In genomic region chr11:19814421-19814820, GRCh38 we compare ENCODE assay signal across 17 cellular contexts.
DNase-seq lines count a peak whose midpoint lies in the region; ATAC-seq and TF ChIP-seq lines count a peak whose summit lies in the region.
"Had no signal": no experiment of that assay in that cellular context is flagged by ENCODE, and none has a peak within 500 bp of the region (broad histone marks: within the 10 kb centered on the region; RNA-seq: fewer than 3 reads in every experiment).

No MANE protein-coding gene starts in this region.

- H2AFZ ChIP-seq in mammary epithelial cell (ENCODE audit: low read depth, low read length) = no peak overlapping the region

- in situ Hi-C loops in mammary epithelial cell (cut with MboI; ENCODE audit: low sequenced_read_pairs in 2 of 2) = no loop called here

- H3K27ac Mint-ChIP-seq in osteocyte (ENCODE audit: unreplicated experiment) = no peak overlapping the region
- H3K27ac Mint-ChIP-seq: CD8-positive, alpha-beta memory T cell; stimulated activated naive CD8-positive, alpha-beta T cell treated with anti-CD3 and anti-CD28 coated beads, Interleukin-15, Interleukin-2, amounts not matched to agents 100 ng/mL and 50 ng/mL, for 24 hours had no signal

- H3K4me2 ChIP-seq in mammary epithelial cell (ENCODE audit: insufficient read depth, low read depth, low read length) = no peak overlapping the region

- no peak for ATAC-seq in GM21360 (IDR thresholded peaks at IDR 0.05; ENCODE audit: unreplicated experiment)

- CTCF ChIA-PET in mammary epithelial cell (lab: Charles Lee; ENCODE audit: low non-redundant PET) = no interaction called here

- H3K4me1 Mint-ChIP-seq in osteocyte (ENCODE audit: unreplicated experiment) = peaks cover 11% of the 10 kb centered on the region
- H3K4me1 Mint-ChIP-seq: CD8-positive, alpha-beta memory T cell had no signal

- dilution Hi-C loops in mammary epithelial cell (cut with HindIII; ENCODE audit: low sequenced_read_pairs) = no loop called here

- H3K9me3 ChIP-seq in mammary epithelial cell (replicated peaks; ENCODE audit: insufficient read depth, low read length) = no peaks in the 10 kb centered on the region
- H3K9me3 ChIP-seq: vagina had no signal

- H3K36me3 Mint-ChIP-seq in osteocyte (ENCODE audit: unreplicated experiment) = peaks cover 2% of the 10 kb centered on the region
- H3K36me3 Mint-ChIP-seq: CD8-positive, alpha-beta memory T cell had no signal

- H3K27ac ChIP-seq in mammary epithelial cell (ENCODE audit: insufficient read depth, low read depth, low read length) = no peak overlapping the region
- H3K27ac ChIP-seq: vagina had no signal

- WGBS in mammary epithelial cell (ENCODE audit: low coverage, missing lambda C conversion rate) = 94% methylated on average over 2 of the region's 2 CpGs

- no peaks in the 10 kb centered on the region for H3K36me3 ChIP-seq in mammary epithelial cell (ENCODE audit: insufficient read depth, low read length)
- H3K36me3 ChIP-seq: vagina had no signal

- no peaks in the 10 kb centered on the region for H3K27me3 ChIP-seq in mammary epithelial cell (ENCODE audit: insufficient read depth, low read length)
- H3K27me3 ChIP-seq: vagina had no signal

- TF ChIP-seq CTCF in mammary epithelial cell (conservative IDR thresholded peaks at IDR 0.05 in 1 of 2, IDR thresholded peaks at IDR 0.05 in 1 of 2; ENCODE audit: extremely low read depth in 1 of 2, insufficient read depth in 1 of 2, low read depth in 1 of 2, low read length in 2 of 2) (peak; percentile 17 to 18), osteocyte (IDR thresholded peaks at IDR 0.05) (peak; percentile 17)

- no peak overlapping the region for H3K4me3 Mint-ChIP-seq in osteocyte (ENCODE audit: unreplicated experiment)
- H3K4me3 Mint-ChIP-seq: CD8-positive, alpha-beta memory T cell; stimulated activated naive CD8-positive, alpha-beta T cell treated with anti-CD3 and anti-CD28 coated beads, Interleukin-15, Interleukin-2, amounts not matched to agents 100 ng/mL and 50 ng/mL, for 24 hours had no signal

- no peak overlapping the region for H3K9ac ChIP-seq in mammary epithelial cell (ENCODE audit: insufficient read depth, low read length)

- no peak overlapping the region for H3K4me3 ChIP-seq in mammary epithelial cell (replicated peaks in 1 of 3; ENCODE audit: insufficient read depth in 1 of 3, low read depth in 2 of 3, low read length in 3 of 3)
- H3K4me3 ChIP-seq: vagina had no signal

- no peaks in the 10 kb centered on the region for H4K20me1 ChIP-seq in mammary epithelial cell (ENCODE audit: insufficient read depth, low read length)

- H3K27me3 Mint-ChIP-seq in osteocyte (ENCODE audit: unreplicated experiment) = no peaks in the 10 kb centered on the region
- H3K27me3 Mint-ChIP-seq: stimulated activated naive CD8-positive, alpha-beta T cell treated with anti-CD3 and anti-CD28 coated beads, Interleukin-15, Interleukin-2, amounts not matched to agents 100 ng/mL and 50 ng/mL, for 24 hours had no signal

- H3K9me3 Mint-ChIP-seq in osteocyte (ENCODE audit: unreplicated experiment) = no peaks in the 10 kb centered on the region
- H3K9me3 Mint-ChIP-seq: CD8-positive, alpha-beta memory T cell; stimulated activated naive CD8-positive, alpha-beta T cell treated with anti-CD3 and anti-CD28 coated beads, Interleukin-15, Interleukin-2, amounts not matched to agents 100 ng/mL and 50 ng/mL, for 24 hours had no signal

- intact Hi-C loops in mammary epithelial cell (cut with micrococcal nuclease) = loop anchor here (2.0 kb wide), 1 partner anchor 88 kb away; no protein-coding TSS in a partner anchor

- no peaks in the 10 kb centered on the region for H3K79me2 ChIP-seq in mammary epithelial cell (ENCODE audit: insufficient read depth, low read length)

- TF ChIP-seq RAD21 in Ishikawa (IDR thresholded peaks at IDR 0.05; ENCODE audit: low read depth) = peak; percentile 27

- BruUV-seq in mammary epithelial cell (replicated peaks; lab: Mats Ljungman, UMichigan) = no TSS peak

- H3K4me1 ChIP-seq in mammary epithelial cell (ENCODE audit: insufficient read depth, low read length) = peaks cover 11% of the 10 kb centered on the region
- H3K4me1 ChIP-seq: vagina had no signal

- TF ChIP-seq EP300 in Ishikawa (IDR thresholded peaks at IDR 0.05; ENCODE audit: borderline replicate concordance) = no peak

- DNase-seq in NCI-H2196 (lab: John Stamatoyannopoulos, UW; ENCODE audit: unreplicated experiment) (peak; percentile 24), NCI-H2196 treated with DMSO at 0.1 percent for 48 hours (lab: John Stamatoyannopoulos, UW; ENCODE audit: unreplicated experiment) (no peak), mammary epithelial cell (no peak), osteocyte (ENCODE audit: extremely low spot score, unreplicated experiment) (no peak), RPMI8226 (no peak), RKO (ENCODE audit: low spot score) (no peak)
- DNase-seq: activated CD4-positive, alpha-beta T cell treated with anti-CD3 and anti-CD28 coated beads for 4 hours; activated CD8-positive, alpha-beta memory T cell treated with anti-CD3 and anti-CD28 coated beads, Interleukin-2, amount 50 U/mL, for 4 hours; activated naive CD4-positive, alpha-beta T cell treated with Interleukin-2 at 50 U/mL for 16 hours; CD8-positive, alpha-beta memory T cell; GDM1; NCI-H1694; posterior cingulate gyrus had no signal

TF ChIP-seq in Ishikawa, 13 proteins besides CTCF, POLR2A, EP300 and RAD21:
- TF ChIP-seq EGR1 (IDR thresholded peaks at IDR 0.05) = no peak
